13 cellular contexts compared by ENCODE assay signal in genomic region chr17:49715221-49715620, GRCh38. TPM values are rescaled to one million over a fixed set of nuclear protein-coding genes. Genes with fewer than 3 reads are reported as not detected.
DNase-seq lines count a peak whose midpoint lies in the region; ATAC-seq and TF ChIP-seq lines count a peak whose summit lies in the region.
"Had no signal": no experiment of that assay in that cellular context is flagged by ENCODE, and none has a peak within 500 bp of the region (broad histone marks: within the 10 kb centered on the region; RNA-seq: fewer than 3 reads in every experiment).

No MANE protein-coding gene starts in this region.

- DNase-seq in left ventricle myocardium inferior = no peak
- DNase-seq in heart left ventricle = no peak
- peak; percentile 65 for DNase-seq in activated CD8-positive, alpha-beta T cell treated with anti-CD3 and anti-CD28 coated beads for 36 hours
- no peak for DNase-seq in esophagus muscularis mucosa (ENCODE audit: extremely low spot score)
- DNase-seq in stomach = no peak
- DNase-seq in NCI-H146 (lab: John Stamatoyannopoulos, UW) = no peak
- DNase-seq in NCI-H446 (lab: John Stamatoyannopoulos, UW) = no peak
- DNase-seq in colonic mucosa = no peak
- DNase-seq: amniotic stem cell, NCI-H2227 treated with DMSO at 0.1 percent for 48 hours, RPMI8226, upper lobe of left lung had no signal

- intact Hi-C loops in left ventricle myocardium inferior (cut with micrococcal nuclease) = no loop called here
- intact Hi-C loops in heart left ventricle (cut with DNase I) = loop anchor here in 2 of 10 donors (5.0 kb wide), 2 partner anchors 132 to 137 kb away; partner anchors contain the start of gene TAC4 (in 1 of the 2)
- intact Hi-C loops in activated CD8-positive, alpha-beta T cell treated with anti-CD3 and anti-CD28 coated beads for 36 hours (cut with micrococcal nuclease) = loop anchor here (5.0 kb wide), 1 partner anchor 47 kb away; the partner anchor contains the start of gene FAM117A
- intact Hi-C loops in esophagus muscularis mucosa (cut with DNase I) = no loop called here
- intact Hi-C loops in stomach (cut with DNase I; ENCODE audit: low total_unique reads) = loop anchor here (10.0 kb wide), 2 partner anchors 50 to 140 kb away; partner anchors contain the start of gene FAM117A
- intact Hi-C loops in colonic mucosa (cut with DNase I) = no loop called here

- H3K27me3 ChIP-seq in left ventricle myocardium inferior (ENCODE audit: low read depth) = no peaks in the 10 kb centered on the region
- no peaks in the 10 kb centered on the region for H3K27me3 ChIP-seq in heart left ventricle
- no peaks in the 10 kb centered on the region for H3K27me3 ChIP-seq in esophagus muscularis mucosa
- H3K27me3 ChIP-seq in stomach = no peaks in the 10 kb centered on the region
- no peaks in the 10 kb centered on the region for H3K27me3 ChIP-seq in colonic mucosa
- H3K27me3 ChIP-seq: upper lobe of left lung had no signal

- peaks cover 42% of the 10 kb centered on the region for H3K4me1 Mint-ChIP-seq in activated CD8-positive, alpha-beta T cell treated with anti-CD3 and anti-CD28 coated beads for 36 hours (ENCODE audit: low read depth)

- no peak for TF ChIP-seq POLR2A in heart left ventricle (IDR thresholded peaks at IDR 0.05)
- no peak for TF ChIP-seq POLR2A in esophagus muscularis mucosa (IDR thresholded peaks at IDR 0.05; ENCODE audit: low read depth)
- no peak for TF ChIP-seq POLR2A in stomach (IDR thresholded peaks at IDR 0.05)

- POLR2A ChIA-PET in activated CD8-positive, alpha-beta T cell treated with anti-CD3 and anti-CD28 coated beads for 36 hours (lab: Charles Lee) = interaction anchor here (1.0 to 3.2 kb wide), 12 partner anchors 10 to 336 kb away, joined by 3 to 23 read pairs (median 4); partner anchors contain the start of gene KAT7

- no peaks in the 10 kb centered on the region for H3K9me3 Mint-ChIP-seq in activated CD8-positive, alpha-beta T cell treated with anti-CD3 and anti-CD28 coated beads for 36 hours

- 73 to 79% (median 75%) methylated on average over 4 of the region's 4 CpGs for WGBS in heart left ventricle, 4 donors
- 74% methylated on average over 4 of the region's 4 CpGs for WGBS in esophagus muscularis mucosa
- 28 to 52% (median 40%) methylated on average over 4 of the region's 4 CpGs for WGBS in stomach, 5 donors

- TF ChIP-seq EP300 in esophagus muscularis mucosa (IDR thresholded peaks at IDR 0.05) (no peak), stomach (IDR thresholded peaks at IDR 0.05) (no peak)

- H3K36me3 Mint-ChIP-seq in activated CD8-positive, alpha-beta T cell treated with anti-CD3 and anti-CD28 coated beads for 36 hours (ENCODE audit: low read depth) = peaks cover 60% of the 10 kb centered on the region

- ATAC-seq in heart left ventricle = no peak
- ATAC-seq in activated CD8-positive, alpha-beta T cell treated with anti-CD3 and anti-CD28 coated beads for 36 hours = peak; percentile 68

- CTCF ChIA-PET in activated CD8-positive, alpha-beta T cell treated with anti-CD3 and anti-CD28 coated beads for 36 hours (lab: Charles Lee) = interaction anchor here (1.1 to 32.2 kb wide), 16 partner anchors 9 to 282 kb away, joined by 3 to 780 read pairs (median 4); partner anchors contain the start of gene NXPH3

- H3K27ac ChIP-seq in left ventricle myocardium inferior (replicated peaks) (peak overlapping the region; percentile 14), heart left ventricle (peak overlapping the region in 3 of 12 donors; percentile 10 to 73 (median 19)), esophagus muscularis mucosa (replicated peaks in 1 of 4) (peak overlapping the region; percentile 49 to 72 (median 60)), stomach (peak overlapping the region; percentile 24 to 75 (median 59)), colonic mucosa (no peak overlapping the region)

- H3K4me3 ChIP-seq in left ventricle myocardium inferior (no peak overlapping the region), heart left ventricle (no peak overlapping the region), esophagus muscularis mucosa (no peak overlapping the region), stomach (no peak overlapping the region), colonic mucosa (no peak overlapping the region)
- H3K4me3 ChIP-seq: lung, upper lobe of left lung had no signal

- TF ChIP-seq CTCF in left ventricle myocardium inferior (IDR thresholded peaks at IDR 0.05; ENCODE audit: borderline replicate concordance) = no peak
- no peak for TF ChIP-seq CTCF in heart left ventricle (IDR thresholded peaks at IDR 0.05)
- TF ChIP-seq CTCF in activated CD8-positive, alpha-beta T cell treated with anti-CD3 and anti-CD28 coated beads for 36 hours (IDR thresholded peaks at IDR 0.05) = no peak
- no peak for TF ChIP-seq CTCF in esophagus muscularis mucosa (IDR thresholded peaks at IDR 0.05)
- no peak for TF ChIP-seq CTCF in stomach (IDR thresholded peaks at IDR 0.05)
- no peak for TF ChIP-seq CTCF in colonic mucosa (IDR thresholded peaks at IDR 0.05)

- H3K4me1 ChIP-seq in left ventricle myocardium inferior = peaks cover 22% of the 10 kb centered on the region
- H3K4me1 ChIP-seq in heart left ventricle = peaks cover 0 to 26% (median 0%) of the 10 kb centered on the region in 12 donors
- H3K4me1 ChIP-seq in esophagus muscularis mucosa = peaks cover 11 to 40% (median 30%) of the 10 kb centered on the region in 4 donors
- peaks cover 15 to 33% (median 25%) of the 10 kb centered on the region in 4 donors for H3K4me1 ChIP-seq in stomach
- H3K4me1 ChIP-seq in colonic mucosa = no peaks in the 10 kb centered on the region
- H3K4me1 ChIP-seq: upper lobe of left lung had no signal

- H3K4me3 Mint-ChIP-seq in activated CD8-positive, alpha-beta T cell treated with anti-CD3 and anti-CD28 coated beads for 36 hours = peak overlapping the region; percentile 52

- H3K9me3 ChIP-seq in left ventricle myocardium inferior (replicated peaks) (no peaks in the 10 kb centered on the region), heart left ventricle (no peaks in the 10 kb centered on the region), esophagus muscularis mucosa (no peaks in the 10 kb centered on the region), stomach (no peaks in the 10 kb centered on the region), colonic mucosa (no peaks in the 10 kb centered on the region)
- H3K9me3 ChIP-seq: upper lobe of left lung had no signal

- no peak overlapping the region for H3K9ac ChIP-seq in colonic mucosa (ENCODE audit: low read depth in 2 of 2, low read length in 2 of 2)

- peak overlapping the region; percentile 94 for H3K27ac Mint-ChIP-seq in activated CD8-positive, alpha-beta T cell treated with anti-CD3 and anti-CD28 coated beads for 36 hours

- H3K27me3 Mint-ChIP-seq in activated CD8-positive, alpha-beta T cell treated with anti-CD3 and anti-CD28 coated beads for 36 hours = no peaks in the 10 kb centered on the region

- H3K36me3 ChIP-seq in left ventricle myocardium inferior (peaks cover 69% of the 10 kb centered on the region), heart left ventricle (peaks cover 0 to 100% (median 92%) of the 10 kb centered on the region in 9 donors), esophagus muscularis mucosa (peaks cover 17 to 98% (median 83%) of the 10 kb centered on the region in 4 donors), stomach (peaks cover 30 to 97% (median 93%) of the 10 kb centered on the region in 4 donors), colonic mucosa (no peaks in the 10 kb centered on the region)

RNA-seq across cellular contexts. Expression of gene SLC35B1, which starts 7.5 kb away (rescaled TPM):
- total RNA-seq in left ventricle myocardium inferior (53.4 TPM), heart left ventricle (10 to 100 TPM; 61.0 to 93.4 (median 66.2) TPM), esophagus muscularis mucosa (10 to 100 TPM; 17.0 to 25.3 (median 18.4) TPM), stomach (10 to 100 TPM; 36.2 to 59.8 (median 48.1) TPM), colonic mucosa (10 to 100 TPM; 43.0 to 73.5 TPM)
- polyA plus RNA-seq in heart left ventricle (100 to 1,000 TPM in 1 of 2 donors, 10 to 100 TPM in 1; 50.3 to 137 TPM), stomach (10 to 100 TPM; 26.3 to 36.2 (median 34.2) TPM)
- total RNA-seq in activated CD8-positive, alpha-beta T cell treated with anti-CD3 and anti-CD28 coated beads for 36 hours = 10 to 100 TPM; 38.6 to 46.6 TPM

RNA-seq across cellular contexts. Expression of gene SPOP, which starts 37.3 kb away (rescaled TPM):
- total RNA-seq in left ventricle myocardium inferior (66.9 TPM), heart left ventricle (10 to 100 TPM; 46.7 to 96.1 (median 60.4) TPM), esophagus muscularis mucosa (100 to 1,000 TPM; 156 to 304 (median 185) TPM), stomach (100 to 1,000 TPM in 2 of 5 donors, 10 to 100 TPM in 3; 17.5 to 309 (median 49.2) TPM), colonic mucosa (10 to 100 TPM; 60.5 to 83.2 TPM)
- polyA plus RNA-seq in heart left ventricle (10 to 100 TPM; 28.5 to 72.0 TPM), stomach (10 to 100 TPM; 23.3 to 42.0 (median 30.8) TPM)
- total RNA-seq in activated CD8-positive, alpha-beta T cell treated with anti-CD3 and anti-CD28 coated beads for 36 hours = 10 to 100 TPM; 61.6 to 63.5 TPM

RNA-seq across cellular contexts. Expression of gene FAM117A, which starts 48.7 kb away (rescaled TPM):
- 12.8 TPM for total RNA-seq in left ventricle myocardium inferior
- total RNA-seq in heart left ventricle = 10 to 100 TPM in 6 of 9 donors, 1 to 10 TPM in 3; 5.9 to 18.5 (median 14.9) TPM
- polyA plus RNA-seq in heart left ventricle = 1 to 10 TPM; 5.2 to 7.1 TPM
- 10 to 100 TPM; 19.7 to 23.0 TPM for total RNA-seq in activated CD8-positive, alpha-beta T cell treated with anti-CD3 and anti-CD28 coated beads for 36 hours
- total RNA-seq in esophagus muscularis mucosa = 10 to 100 TPM; 13.3 to 33.0 (median 24.8) TPM
- total RNA-seq in stomach = 10 to 100 TPM in 2 of 5 donors, 1 to 10 TPM in 2, under 1 TPM in 1; 0.58 to 39.7 (median 6.7) TPM
- polyA plus RNA-seq in stomach = 1 to 10 TPM; 5.3 to 7.0 (median 5.6) TPM
- 1 to 10 TPM; 6.3 to 7.9 TPM for total RNA-seq in colonic mucosa

Comparison
In these comparisons a context has a peak if more than half of its experiments do, and no peak if none do; other contexts are left out.
1. intact Hi-C loops: an anchor here in activated CD8-positive, alpha-beta T cell treated with anti-CD3 and anti-CD28 coated beads for 36 hours (5.0 kb wide) and stomach (10.0 kb wide); none called in left ventricle myocardium inferior, esophagus muscularis mucosa and colonic mucosa.